ENCODE assay signal across 9 cellular contexts in genomic region chr7:138125598-138126111, GRCh38. TPM values are rescaled to one million over a fixed set of nuclear protein-coding genes. Genes with fewer than 3 reads are reported as not detected.
DNase-seq lines count a peak whose midpoint lies in the region; ATAC-seq and TF ChIP-seq lines count a peak whose summit lies in the region.
"Had no signal": no experiment of that assay in that cellular context is flagged by ENCODE, and none has a peak within 500 bp of the region (broad histone marks: within the 10 kb centered on the region; RNA-seq: fewer than 3 reads in every experiment).

No MANE protein-coding gene starts in this region.

- H3K4me3 ChIP-seq in adrenal gland: no peak overlapping the region

- no peaks in the 10 kb centered on the region for H3K4me1 ChIP-seq in adrenal gland (replicated peaks in 1 of 2)

- intact Hi-C loops in adrenal gland (cut with DNase I): no loop called here

- 55 to 66% (median 63%) methylated on average over 2 of the region's 2 CpGs for WGBS in adrenal gland, 4 donors

- H3K4me1 Mint-ChIP-seq in T-helper 2 cell treated with Interferon-gamma antibody and Interleukin-4, amounts not matched to agents 5 μg/mL and 100 μg/mL, for 36 hours (ENCODE audit: low read depth): no peaks in the 10 kb centered on the region

- no peaks in the 10 kb centered on the region for H3K36me3 Mint-ChIP-seq in T-helper 2 cell treated with Interferon-gamma antibody and Interleukin-4, amounts not matched to agents 5 μg/mL and 100 μg/mL, for 36 hours (ENCODE audit: low read depth)

- peak; percentile 85 for ATAC-seq in GM21526 (IDR thresholded peaks at IDR 0.05; ENCODE audit: low FRiP score, unreplicated experiment)

- TF ChIP-seq POLR2A in adrenal gland (IDR thresholded peaks at IDR 0.05): no peak

- no peaks in the 10 kb centered on the region for H3K9me3 ChIP-seq in adrenal gland (replicated peaks in 1 of 3)

- DNase-seq in EL (peak; percentile 56), M059J (ENCODE audit: low read depth) (peak; percentile 78), glomerular visceral epithelial cell (ENCODE audit: extremely low spot score) (peak; percentile 75), adrenal gland (no peak), NCI-H69 (lab: John Stamatoyannopoulos, UW) (no peak), OCI-M2 (lab: John Stamatoyannopoulos, UW; ENCODE audit: unreplicated experiment) (no peak)
- DNase-seq in T-helper 2 cell treated with Interferon-gamma antibody and Interleukin-4, amounts not matched to agents 5 μg/mL and 100 μg/mL, for 36 hours (ENCODE audit: low spot score): no peak

- no peaks in the 10 kb centered on the region for H3K27me3 ChIP-seq in adrenal gland

- no peaks in the 10 kb centered on the region for H3K9me3 Mint-ChIP-seq in T-helper 2 cell treated with Interferon-gamma antibody and Interleukin-4, amounts not matched to agents 5 μg/mL and 100 μg/mL, for 36 hours

- no peak for TF ChIP-seq CTCF in adrenal gland (IDR thresholded peaks at IDR 0.05)

- H3K27me3 Mint-ChIP-seq in T-helper 2 cell treated with Interferon-gamma antibody and Interleukin-4, amounts not matched to agents 5 μg/mL and 100 μg/mL, for 36 hours (ENCODE audit: low read depth): peaks cover 3% of the 10 kb centered on the region

- no peak overlapping the region for H3K4me3 Mint-ChIP-seq in T-helper 2 cell treated with Interferon-gamma antibody and Interleukin-4, amounts not matched to agents 5 μg/mL and 100 μg/mL, for 36 hours

- no peak overlapping the region for H3K27ac Mint-ChIP-seq in T-helper 2 cell treated with Interferon-gamma antibody and Interleukin-4, amounts not matched to agents 5 μg/mL and 100 μg/mL, for 36 hours

- no peaks in the 10 kb centered on the region for H3K36me3 ChIP-seq in adrenal gland (replicated peaks in 1 of 2)

- H3K27ac ChIP-seq in adrenal gland: peak overlapping the region in 1 of 5 donors; percentile 49
- H3K27ac ChIP-seq: VCaP had no signal

RNA-seq across cellular contexts. Expression of gene AKR1D1, which starts 49.4 kb away (rescaled TPM):
- total RNA-seq in M059J (2014; rRNA removed; shearing (Covaris generic)): not detected in 2 replicates
- under 1 TPM in 2 of 8 donors, not detected in 6; 0.18 to 0.27 TPM for total RNA-seq in adrenal gland
- under 1 TPM in 1 of 3 donors, not detected in 2; 0.31 TPM for polyA plus RNA-seq in adrenal gland

Comparison
In these comparisons a context has a peak if more than half of its experiments do, and no peak if none do; other contexts are left out.
1. DNase-seq: peak in EL (single experiment), M059J (single experiment) and glomerular visceral epithelial cell (single experiment); none in adrenal gland (0 of 7), NCI-H69 (single experiment), T-helper 2 cell treated with Interferon-gamma antibody and Interleukin-4, amounts not matched to agents 5 μg/mL and 100 μg/mL, for 36 hours (single experiment) and OCI-M2 (single experiment).